ENCODE assay signal across 24 cellular contexts in the genomic region with DNA sequence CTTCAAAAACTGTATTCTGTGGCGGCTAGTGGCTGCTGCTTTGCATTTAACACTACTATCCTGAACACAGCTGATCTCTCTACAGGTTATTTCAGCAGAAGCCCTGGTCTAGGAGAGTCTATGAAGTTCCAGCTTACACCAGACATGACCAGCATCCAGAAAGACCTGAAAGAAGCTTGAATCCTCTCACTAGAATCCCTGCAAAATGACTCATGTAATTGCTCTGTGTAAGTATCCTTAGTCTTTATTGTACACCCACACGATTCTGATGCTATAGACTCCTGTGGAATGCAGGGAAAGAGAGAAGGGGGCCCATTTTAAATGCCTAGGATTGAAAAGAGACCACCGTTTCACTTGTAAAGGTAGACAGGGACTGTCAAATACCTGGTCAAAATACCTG. TPM values are rescaled to one million over a fixed set of nuclear protein-coding genes. Genes with fewer than 3 reads are reported as not detected.
DNase-seq lines count a peak whose midpoint lies in the region; ATAC-seq and TF ChIP-seq lines count a peak whose summit lies in the region.
"Had no signal": no experiment of that assay in that cellular context is flagged by ENCODE, and none has a peak within 500 bp of the region (broad histone marks: within the 10 kb centered on the region; RNA-seq: fewer than 3 reads in every experiment).

No MANE protein-coding gene starts in this region.

- WGBS in IMR-90 (ENCODE audit: extremely low coverage in 2 of 2, insufficient read length in 1 of 2), 2 experiments: no CpG with 5 or more reads among the region's 3 CpGs

- in situ Hi-C loops in IMR-90 (cut with MboI; ENCODE audit: low sequenced_read_pairs): loop anchor here (10.0 kb wide), 1 partner anchor 475 kb away; no protein-coding TSS in a partner anchor

- H4K20me1 ChIP-seq in IMR-90 (ENCODE audit: insufficient read depth, low read length): no peaks in the 10 kb centered on the region

- H2AK5ac ChIP-seq in IMR-90 (ENCODE audit: low read depth, low read length): no peak overlapping the region

- no peaks in the 10 kb centered on the region for H3K9me1 ChIP-seq in IMR-90 (ENCODE audit: insufficient read depth, low read length)

- no peak overlapping the region for H4K8ac ChIP-seq in IMR-90 (ENCODE audit: low read depth in 2 of 2, low read length in 2 of 2)

- no peak overlapping the region for H2AFZ ChIP-seq in IMR-90 (replicated peaks; ENCODE audit: low read length, poor library complexity)

- CTCF ChIA-PET in IMR-90 (lab: Yijun Ruan, JAX): no interaction called here

- no peaks in the 10 kb centered on the region for H3K9me3 ChIP-seq in IMR-90 (ENCODE audit: control insufficient read depth, insufficient read depth, low read length)
- H3K9me3 ChIP-seq: psoas muscle, thoracic aorta had no signal

- H2BK5ac ChIP-seq in IMR-90 (ENCODE audit: low read depth, low read length, poor library complexity, severe bottlenecking): no peak overlapping the region

- no peak overlapping the region for H2BK15ac ChIP-seq in IMR-90 (ENCODE audit: low read depth, low read length)

- BruUV-seq in IMR-90 (replicated peaks; lab: Mats Ljungman, UMichigan): no TSS peak

- H4K5ac ChIP-seq in IMR-90 (ENCODE audit: low read depth, low read length): no peak overlapping the region

- no peak overlapping the region for H3K9ac ChIP-seq in IMR-90 (ENCODE audit: low read depth, low read length)

- H3K18ac ChIP-seq in IMR-90 (ENCODE audit: low read depth, low read length): no peak overlapping the region

- no peak overlapping the region for H2AK9ac ChIP-seq in IMR-90 (replicated peaks; ENCODE audit: low read depth, low read length, poor library complexity)

- H2BK120ac ChIP-seq in IMR-90 (ENCODE audit: low read depth, low read length): no peak overlapping the region

- no peak overlapping the region for H4K91ac ChIP-seq in IMR-90 (ENCODE audit: insufficient read depth, low read depth, low read length)

- DNase-seq in AG08395 (ENCODE audit: low spot score) (peak; percentile 53), IMR-90 (peak; percentile 61), neural crest cell (ENCODE audit: low read depth, low spot score) (no peak), hepatic stellate cell (ENCODE audit: low spot score) (no peak), activated gamma-delta T cell treated with Interleukin-2 at 50 U/mL for 16 hours (no peak), middle frontal gyrus (ENCODE audit: extremely low spot score, low spot score) (no peak), CD1c-positive myeloid dendritic cell (ENCODE audit: extremely low spot score) (no peak)
- DNase-seq: activated T-cell treated with anti-CD3 and anti-CD28 coated beads, Interleukin-2, amount 50 U/mL, for 72 hours; CD4-positive, alpha-beta memory T cell; dermis blood vessel endothelial cell; DMS79 treated with DMSO at 0.1 percent for 48 hours; left ventricle myocardium superior; NCI-H2029 treated with DMSO at 0.1 percent for 48 hours; NCI-H524 treated with DMSO at 0.1 percent for 48 hours; psoas muscle; SIG-M5 had no signal

- TF ChIP-seq POLR2A in IMR-90 (IDR thresholded peaks at IDR 0.05; ENCODE audit: low read depth, low read length): no peak

- no peak overlapping the region for H3K4me3 ChIP-seq in IMR-90 (ENCODE audit: insufficient read depth, low read depth, low read length)
- H3K4me3 ChIP-seq: K562, psoas muscle had no signal

- H3K27me3 ChIP-seq in IMR-90 (ENCODE audit: control insufficient read depth, insufficient read depth, low read length): no peaks in the 10 kb centered on the region; the same call in 1 of the 2 replicates

- H3K14ac ChIP-seq in IMR-90 (replicated peaks; ENCODE audit: low read depth, low read length): no peak overlapping the region

- no peaks in the 10 kb centered on the region for H3K79me1 ChIP-seq in IMR-90 (ENCODE audit: low read depth in 1 of 2, low read length in 2 of 2)

- H3K27ac Mint-ChIP-seq in brain (peak overlapping the region; percentile 85 to 99 (median 96)), neural crest cell (ENCODE audit: unreplicated experiment) (peak overlapping the region; percentile 45)
- H3K27ac Mint-ChIP-seq: activated naive CD8-positive, alpha-beta T cell; activated T-cell treated with anti-CD3 and anti-CD28 coated beads, Interleukin-2, amount 50 U/mL, for 72 hours; CD4-positive, alpha-beta memory T cell had no signal

- H2BK20ac ChIP-seq in IMR-90 (ENCODE audit: low read depth, low read length): no peak overlapping the region

- POLR2A ChIA-PET in IMR-90 (lab: Charles Lee; ENCODE audit: unreplicated experiment): no interaction called here

- H3K4ac ChIP-seq in IMR-90 (ENCODE audit: low read depth, low read length): no peak overlapping the region

- ATAC-seq in IMR-90 (ENCODE audit: low read depth): peak; percentile 82
- ATAC-seq: activated T-cell treated with anti-CD3 and anti-CD28 coated beads, Interleukin-2, amount 50 U/mL, for 72 hours; K562; left ventricle myocardium superior; psoas muscle had no signal

- intact Hi-C loops in IMR-90 (cut with micrococcal nuclease): loop anchor here (5.0 kb wide), 1 partner anchor 957 kb away; no protein-coding TSS in a partner anchor

- dilution Hi-C loops in IMR-90 (cut with HindIII; ENCODE audit: low sequenced_read_pairs, unreplicated experiment): no loop called here

- no peaks in the 10 kb centered on the region for H3K9me3 Mint-ChIP-seq in brain
- no peaks in the 10 kb centered on the region for H3K9me3 Mint-ChIP-seq in neural crest cell

- H3K27me3 Mint-ChIP-seq in brain (peaks cover 13% of the 10 kb centered on the region), neural crest cell (ENCODE audit: low read depth) (peaks cover 45% of the 10 kb centered on the region)

- no peak overlapping the region for H3K56ac ChIP-seq in IMR-90 (ENCODE audit: extremely low read depth, insufficient read depth, low read length)

- TF ChIP-seq CTCF in IMR-90 (conservative IDR thresholded peaks at IDR 0.05; ENCODE audit: low read depth, low read length) (no peak), brain (conservative IDR thresholded peaks at IDR 0.05) (no peak), neural crest cell (conservative IDR thresholded peaks at IDR 0.05) (no peak)

- TF ChIP-seq RAD21 in IMR-90 (IDR thresholded peaks at IDR 0.05; ENCODE audit: low read length): no peak

- H3K4me2 ChIP-seq in IMR-90 (ENCODE audit: low read depth, low read length): no peak overlapping the region

- H3K4me1 ChIP-seq in IMR-90 (ENCODE audit: control insufficient read depth, insufficient read depth, low read length): no peaks in the 10 kb centered on the region; the same call in 1 of the 2 replicates
- H3K4me1 ChIP-seq: psoas muscle had no signal

- no peak overlapping the region for H3K23ac ChIP-seq in IMR-90 (ENCODE audit: low read depth, low read length)

- H3K27ac ChIP-seq in IMR-90 (ENCODE audit: insufficient read depth, low read length): no peak overlapping the region
- H3K27ac ChIP-seq: HL-60, psoas muscle, thoracic aorta had no signal

- H3K36me3 Mint-ChIP-seq in brain: no peaks in the 10 kb centered on the region
- no peaks in the 10 kb centered on the region for H3K36me3 Mint-ChIP-seq in neural crest cell (ENCODE audit: low read depth)
- H3K36me3 Mint-ChIP-seq: activated naive CD8-positive, alpha-beta T cell; CD4-positive, alpha-beta memory T cell had no signal

- no peaks in the 10 kb centered on the region for H3K36me3 ChIP-seq in IMR-90 (ENCODE audit: control insufficient read depth, insufficient read depth, low read length)
- H3K36me3 ChIP-seq: thoracic aorta had no signal

- H3K4me3 Mint-ChIP-seq in brain (peak overlapping the region; percentile 89 to 97 (median 95)), neural crest cell (peak overlapping the region; percentile 54)
- H3K4me3 Mint-ChIP-seq: activated naive CD8-positive, alpha-beta T cell; activated T-cell treated with anti-CD3 and anti-CD28 coated beads, Interleukin-2, amount 50 U/mL, for 72 hours; CD4-positive, alpha-beta memory T cell had no signal

- peaks cover 70% of the 10 kb centered on the region for H3K4me1 Mint-ChIP-seq in brain
- peaks cover 27% of the 10 kb centered on the region for H3K4me1 Mint-ChIP-seq in neural crest cell
- H3K4me1 Mint-ChIP-seq: CD4-positive, alpha-beta memory T cell had no signal

TF ChIP-seq in IMR-90, 13 proteins besides CTCF, POLR2A, EP300 and RAD21:
- TF ChIP-seq MXI1 (IDR thresholded peaks at IDR 0.05; ENCODE audit: borderline replicate concordance, low read depth, low read length): no peak
- no peak for TF ChIP-seq MAFK (IDR thresholded peaks at IDR 0.05; ENCODE audit: low read depth, low read length)
- TF ChIP-seq BHLHE40 (IDR thresholded peaks at IDR 0.05; ENCODE audit: low read depth, low read length): no peak
- TF ChIP-seq MAZ (IDR thresholded peaks at IDR 0.05; ENCODE audit: borderline replicate concordance, low read depth, low read length): no peak
- TF ChIP-seq SMC3 (IDR thresholded peaks at IDR 0.05; ENCODE audit: low read depth, low read length): no peak
- no peak for TF ChIP-seq RFX5 (IDR thresholded peaks at IDR 0.05; ENCODE audit: low read depth, low read length)
- TF ChIP-seq CHD1 (IDR thresholded peaks at IDR 0.05; ENCODE audit: low read depth, low read length): no peak

RNA-seq across cellular contexts. Expression of gene GRIA1, which starts 0.9 kb away (rescaled TPM):
- total RNA-seq in IMR-90 (2012; rRNA removed): 1.3 and 1.4 TPM in 2 replicates
- polyA plus RNA-seq in IMR-90 (2012; rRNA removed): 0.37 and 0.48 TPM in 2 replicates
- 0.16 and 0.39 TPM in 2 replicates for polyA plus RNA-seq in IMR-90 (2012; cell fraction: cytosol; rRNA removed)
- polyA plus RNA-seq in IMR-90 (2012; cell fraction: nucleus; rRNA removed; ENCODE audit: low replicate concordance): 0.09 and 1.1 TPM in 2 replicates
- 31.0 TPM for polyA plus RNA-seq in brain (ENCODE audit: insufficient read depth, low read depth, low replicate concordance)
- total RNA-seq in neural crest cell: 1.2 and 1.6 TPM in 2 replicates
- total RNA-seq: activated T-cell treated with anti-CD3 and anti-CD28 coated beads, Interleukin-2, amount 50 U/mL, for 72 hours; CD4-positive, alpha-beta memory T cell; dermis blood vessel endothelial cell; epithelial cell of proximal tubule; H4; K562; T-helper 2 cell treated with Interferon-gamma antibody and Interleukin-4, amounts not matched to agents 100 ng/mL and 5 ng/mL, for 36 hours had no signal
- polyA plus RNA-seq: CD4-positive, alpha-beta memory T cell; K562 had no signal

Comparison
In these comparisons a context has a peak if more than half of its experiments do, and no peak if none do; other contexts are left out.
1. DNase-seq: peak in AG08395 (single experiment) and IMR-90 (single experiment); none in neural crest cell (single experiment), hepatic stellate cell (single experiment), activated gamma-delta T cell treated with Interleukin-2 at 50 U/mL for 16 hours (single experiment), middle frontal gyrus (single experiment) and CD1c-positive myeloid dendritic cell (single experiment).